14 cellular contexts compared by ENCODE assay signal in the genomic region with DNA sequence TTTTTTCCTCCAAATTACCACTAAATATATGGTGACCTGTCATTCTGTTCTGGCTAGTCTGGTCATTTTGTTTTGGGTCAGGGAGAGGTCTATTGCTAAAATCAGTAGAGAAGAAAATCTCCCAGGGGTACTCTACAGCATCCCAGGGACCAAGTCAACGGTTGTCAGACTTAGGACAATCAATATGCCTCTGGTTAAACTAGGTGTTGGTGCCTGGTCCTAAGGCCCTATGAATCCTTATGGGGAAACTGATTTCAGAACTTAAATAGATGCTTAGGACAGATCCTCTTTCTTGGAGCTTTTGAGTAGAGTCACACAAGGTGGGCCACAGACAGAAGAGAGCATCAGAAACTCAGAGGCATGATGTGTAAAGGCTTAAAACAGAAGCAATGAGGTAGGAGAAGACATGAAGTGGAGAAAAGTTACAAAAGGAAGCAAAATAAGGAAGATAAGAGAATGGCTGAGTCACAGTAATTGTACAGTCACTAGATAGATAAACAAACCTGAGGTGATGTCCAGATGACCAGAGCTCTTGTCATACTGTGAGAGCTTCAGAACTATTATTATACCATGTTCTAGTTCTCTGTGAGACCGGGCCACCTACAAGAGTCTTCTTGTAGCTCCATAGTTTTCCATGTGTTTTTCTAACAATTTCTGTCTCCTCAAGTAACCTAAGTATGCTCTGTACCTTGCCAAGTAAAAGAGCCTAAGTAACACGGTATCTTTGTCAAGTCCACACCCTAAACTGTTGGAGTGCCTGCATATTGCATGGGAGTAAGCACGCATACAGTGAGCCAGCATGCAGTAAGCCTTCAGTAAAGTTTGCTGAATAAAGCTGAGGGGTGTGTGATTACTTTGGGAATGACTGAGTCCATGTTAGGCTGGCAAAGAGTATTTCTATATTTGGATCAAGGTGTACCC. TPM values are rescaled to one million over a fixed set of nuclear protein-coding genes. Genes with fewer than 3 reads are reported as not detected.
DNase-seq lines count a peak whose midpoint lies in the region; ATAC-seq, FAIRE-seq and TF ChIP-seq lines count a peak whose summit lies in the region.
"Had no signal": no experiment of that assay in that cellular context is flagged by ENCODE, and none has a peak within 500 bp of the region (broad histone marks: within the 10 kb centered on the region; RNA-seq: fewer than 3 reads in every experiment).

No MANE protein-coding gene starts in this region.

- no peaks in the 10 kb centered on the region for H3K27me3 ChIP-seq in endothelial cell of umbilical vein (ENCODE audit: control insufficient read depth in 2 of 2, insufficient read depth in 2 of 2, low read length in 2 of 2)
- H3K27me3 ChIP-seq in lung (ENCODE audit: control insufficient read depth, insufficient read depth), result no peaks in the 10 kb centered on the region
- H3K27me3 ChIP-seq: right atrium auricular region had no signal

- TF ChIP-seq POLR2A in endothelial cell of umbilical vein (IDR thresholded peaks at IDR 0.05; ENCODE audit: low read depth, low read length), result no peak

- H3K27ac ChIP-seq in endothelial cell of umbilical vein (ENCODE audit: insufficient read depth, low read depth, low read length), result peak overlapping the region; percentile 98
- no peak overlapping the region for H3K27ac ChIP-seq in lung (ENCODE audit: low read depth in 1 of 2, low read length in 1 of 2)
- H3K27ac ChIP-seq in kidney (ENCODE audit: low read depth in 2 of 2, low read length in 2 of 2), result no peak overlapping the region
- H3K27ac ChIP-seq: KMS-11, right atrium auricular region had no signal

- H2AFZ ChIP-seq in endothelial cell of umbilical vein (ENCODE audit: low read depth, low read length), result no peak overlapping the region

- 70 to 92% methylated on average over 4 of the region's 4 CpGs for WGBS in lung, 2 donors

- CTCF ChIA-PET in endothelial cell of umbilical vein (lab: Charles Lee), result no interaction called here

- H3K36me3 ChIP-seq in endothelial cell of umbilical vein (ENCODE audit: control insufficient read depth in 2 of 2, extremely low read depth in 1 of 2, insufficient read depth in 2 of 2, low read length in 2 of 2), result no peaks in the 10 kb centered on the region
- H3K36me3 ChIP-seq in lung (ENCODE audit: control insufficient read depth in 2 of 2, insufficient read depth in 2 of 2, low read length in 2 of 2), result no peaks in the 10 kb centered on the region
- no peaks in the 10 kb centered on the region for H3K36me3 ChIP-seq in kidney (ENCODE audit: control insufficient read depth in 1 of 2, insufficient read depth in 2 of 2, low read length in 2 of 2)
- H3K36me3 ChIP-seq: right atrium auricular region had no signal

- dilution Hi-C loops in endothelial cell of umbilical vein (cut with MboI; ENCODE audit: extremely low pct_ligation_motif_present, low sequenced_read_pairs), result no loop called here

- H3K9me1 ChIP-seq in endothelial cell of umbilical vein (replicated peaks; ENCODE audit: control insufficient read depth, extremely low read depth, insufficient read depth, low read length), result no peaks in the 10 kb centered on the region

- peak overlapping the region; percentile 38 for H3K4me2 ChIP-seq in endothelial cell of umbilical vein (ENCODE audit: insufficient read depth, low read length)
- H3K4me2 ChIP-seq: KMS-11 had no signal

- ATAC-seq in lung (ENCODE audit: insufficient read depth, low FRiP score) (peak; percentile 19), GM18511 (IDR thresholded peaks at IDR 0.05; ENCODE audit: unreplicated experiment) (no peak)
- ATAC-seq: activated CD8-positive, alpha-beta T cell treated with anti-CD3 and anti-CD28 coated beads, Interleukin-2, amount 10 ng/mL, durations not matched to agents 7 days and 5 days had no signal

- POLR2A ChIA-PET in endothelial cell of umbilical vein (lab: Charles Lee), result no interaction called here

- intact Hi-C loops in endothelial cell of umbilical vein (cut with micrococcal nuclease) (no loop called here), kidney (cut with DNase I) (no loop called here)

- H3K4me3 ChIP-seq in endothelial cell of umbilical vein (replicated peaks in 1 of 3; ENCODE audit: insufficient read depth in 1 of 3, low read depth in 1 of 3, low read length in 3 of 3), result no peak overlapping the region
- H3K4me3 ChIP-seq in lung, result no peak overlapping the region
- no peak overlapping the region for H3K4me3 ChIP-seq in kidney (ENCODE audit: low read length in 2 of 2)
- H3K4me3 ChIP-seq: right atrium auricular region had no signal

- peak; percentile 76 for FAIRE-seq in endothelial cell of umbilical vein (lab: Jason Lieb, UNC)
- no peak for FAIRE-seq in kidney (lab: Jason Lieb, UNC)

- peak overlapping the region; percentile 13 for H3K9ac ChIP-seq in endothelial cell of umbilical vein (replicated peaks; ENCODE audit: extremely low read depth, insufficient read depth, low read length)
- no peak overlapping the region for H3K9ac ChIP-seq in kidney (ENCODE audit: low read length in 2 of 2)
- H3K9ac ChIP-seq: KMS-11 had no signal

- H3K79me2 ChIP-seq in endothelial cell of umbilical vein (ENCODE audit: control insufficient read depth, insufficient read depth, low read length), result no peaks in the 10 kb centered on the region

- TF ChIP-seq CTCF in endothelial cell of umbilical vein (IDR thresholded peaks at IDR 0.05; ENCODE audit: extremely low read depth in 1 of 2, insufficient read depth in 1 of 2, low read depth in 1 of 2, low read length in 2 of 2) (no peak), lung (IDR thresholded peaks at IDR 0.05; ENCODE audit: control extremely low read depth, extremely low read depth) (no peak), kidney (IDR thresholded peaks at IDR 0.05; ENCODE audit: borderline replicate concordance, extremely low read depth, insufficient read depth) (no peak)

- peaks cover 34% of the 10 kb centered on the region for H3K4me1 ChIP-seq in endothelial cell of umbilical vein (ENCODE audit: control insufficient read depth, extremely low read depth, insufficient read depth, low read length)
- H3K4me1 ChIP-seq in lung (ENCODE audit: control insufficient read depth in 2 of 2, insufficient read depth in 2 of 2, low read length in 2 of 2), result no peaks in the 10 kb centered on the region
- H3K4me1 ChIP-seq in kidney (ENCODE audit: control insufficient read depth in 1 of 2, insufficient read depth in 1 of 2, low read depth in 1 of 2, low read length in 2 of 2), result no peaks in the 10 kb centered on the region
- H3K4me1 ChIP-seq: right atrium auricular region had no signal

- H3K9me3 ChIP-seq in endothelial cell of umbilical vein (replicated peaks; ENCODE audit: control insufficient read depth, insufficient read depth, low read length) (no peaks in the 10 kb centered on the region), lung (ENCODE audit: control insufficient read depth in 2 of 2, insufficient read depth in 1 of 2, low read length in 1 of 2) (no peaks in the 10 kb centered on the region), kidney (ENCODE audit: control insufficient read depth in 1 of 2, low read length in 2 of 2) (no peaks in the 10 kb centered on the region)
- H3K9me3 ChIP-seq: right atrium auricular region had no signal

- BruUV-seq in endothelial cell of umbilical vein (replicated peaks; lab: Mats Ljungman, UMichigan), result no TSS peak

- H4K20me1 ChIP-seq in endothelial cell of umbilical vein (replicated peaks; ENCODE audit: control insufficient read depth, extremely low read depth, insufficient read depth, low read length), result no peaks in the 10 kb centered on the region

- DNase-seq in DMS53 treated with DMSO at 0.1 percent for 48 hours (lab: John Stamatoyannopoulos, UW; ENCODE audit: unreplicated experiment) (peak; percentile 54), OCI-M1 (lab: John Stamatoyannopoulos, UW) (peak; percentile 58), endothelial cell of umbilical vein (ENCODE audit: low read depth, low spot score) (peak; percentile 52), lung (ENCODE audit: low spot score) (no peak), GM19238 (ENCODE audit: insufficient read length, low spot score) (no peak), kidney (no peak), DMS153 (lab: John Stamatoyannopoulos, UW) (no peak)
- DNase-seq: activated CD8-positive, alpha-beta T cell treated with anti-CD3 and anti-CD28 coated beads, Interleukin-2, amount 10 ng/mL, durations not matched to agents 7 days and 5 days; activated gamma-delta T cell treated with Interleukin-2 at 50 U/mL for 16 hours; NCI-H2107; T-helper 2 cell had no signal

TF ChIP-seq in endothelial cell of umbilical vein, 7 proteins besides CTCF, POLR2A, EP300 and RAD21:
- TF ChIP-seq FOS (IDR thresholded peaks at IDR 0.05; ENCODE audit: borderline replicate concordance, insufficient read depth, low read length), result peak; percentile 73
- TF ChIP-seq GATA2 (IDR thresholded peaks at IDR 0.05; ENCODE audit: insufficient read depth, insufficient read length, low read depth, low read length), result peak; percentile 70
- TF ChIP-seq JUN (IDR thresholded peaks at IDR 0.05; ENCODE audit: borderline replicate concordance, insufficient read depth, insufficient read length, low read depth), result no peak
- no peak for TF ChIP-seq EZH2 (IDR thresholded peaks at IDR 0.05; ENCODE audit: borderline replicate concordance, low read depth, low read length, severe bottlenecking)

RNA-seq across cellular contexts. Expression of gene LEKR1, which starts 44.6 kb away (rescaled TPM):
- 0.21 and 0.64 TPM in 2 replicates for total RNA-seq in endothelial cell of umbilical vein
- polyA plus RNA-seq in endothelial cell of umbilical vein, result 0.07 and 0.16 TPM in 2 replicates
- polyA plus RNA-seq in endothelial cell of umbilical vein (2011; cell fraction: cytosol; rRNA removed), result 0.10 and 0.13 TPM in 2 replicates
- 0.27 and 0.42 TPM in 2 replicates for polyA plus RNA-seq in endothelial cell of umbilical vein (2011; cell fraction: nucleus; rRNA removed)
- polyA plus RNA-seq in endothelial cell of umbilical vein (2012), result 0.13 TPM in 1 of 2 replicates, not detected in the other
- 0.51 and 1.4 TPM in 2 replicates for polyA minus RNA-seq in endothelial cell of umbilical vein
- polyA minus RNA-seq in endothelial cell of umbilical vein (2011; cell fraction: cytosol; rRNA and poly(A)+ RNA removed), result 1.4 TPM
- 2.6 and 4.0 TPM in 2 replicates for polyA minus RNA-seq in endothelial cell of umbilical vein (2011; cell fraction: nucleus; rRNA and poly(A)+ RNA removed)
- total RNA-seq in lung, result 1 to 10 TPM; 5.4 TPM
- under 1 TPM; 0.71 to 0.92 TPM for polyA plus RNA-seq in lung
- 1.6 TPM for total RNA-seq in kidney
- 1.8 TPM for polyA plus RNA-seq in kidney (ENCODE audit: insufficient read depth, low read depth, low replicate concordance)

Comparison
In these comparisons a context has a peak if more than half of its experiments do, and no peak if none do; other contexts are left out.
1. DNase-seq: peak in DMS53 treated with DMSO at 0.1 percent for 48 hours (single experiment), OCI-M1 (single experiment) and endothelial cell of umbilical vein (single experiment); none in lung (single experiment), GM19238 (single experiment), kidney (single experiment) and DMS153 (single experiment).